In the genomic region with DNA sequence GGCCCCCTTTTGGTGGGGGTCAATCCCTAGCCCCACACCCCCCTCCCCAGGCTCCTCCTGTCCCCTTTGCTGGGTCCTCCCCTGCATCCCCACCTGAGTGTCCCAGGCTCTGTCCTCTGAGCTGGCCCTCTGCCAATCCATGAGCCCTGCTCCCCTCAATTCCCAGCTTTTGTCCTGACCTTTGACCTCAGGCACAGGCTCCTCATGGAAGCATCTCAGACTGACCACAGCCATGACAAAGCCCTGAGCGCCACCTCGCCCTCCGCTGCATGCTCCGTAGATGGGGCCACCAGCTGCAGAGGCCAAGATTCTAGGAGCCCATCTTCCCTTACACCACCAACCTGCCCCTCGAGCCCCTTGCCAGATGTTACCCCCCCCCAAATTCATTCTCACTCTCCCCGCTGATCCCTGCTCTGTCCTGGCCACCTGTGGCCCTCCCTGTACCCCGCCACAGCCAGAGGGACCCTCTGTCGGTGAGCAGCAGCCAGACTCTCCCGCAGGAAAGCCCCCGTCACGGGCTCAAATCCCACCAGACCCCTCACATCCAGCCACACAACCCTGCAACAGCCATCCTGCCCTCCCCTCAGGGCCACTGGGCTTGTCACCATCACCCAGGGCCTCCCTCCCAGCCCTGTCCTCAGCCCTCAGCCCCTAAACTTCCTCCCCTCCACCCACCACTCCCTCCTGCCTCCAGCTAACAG, we compare ENCODE assay signal across 13 cellular contexts.
"Had no signal": no experiment of that assay in that cellular context is flagged by ENCODE, and none has a peak within 500 bp of the region (broad histone marks: within the 10 kb centered on the region; RNA-seq: fewer than 3 reads in every experiment).

No MANE protein-coding gene starts in this region.

- H3K27ac Mint-ChIP-seq: activated CD4-positive, alpha-beta memory T cell treated with anti-CD3 and anti-CD28 coated beads for 36 hours; activated naive CD8-positive, alpha-beta T cell treated with anti-CD3 and anti-CD28 coated beads for 36 hours; activated T-cell treated with anti-CD3 and anti-CD28 coated beads, Interleukin-2, amount 50 U/mL, for 72 hours; nephron progenitor cell; T-cell had no signal

- H3K4me3 Mint-ChIP-seq: activated CD4-positive, alpha-beta memory T cell treated with anti-CD3 and anti-CD28 coated beads for 36 hours; activated naive CD8-positive, alpha-beta T cell treated with anti-CD3 and anti-CD28 coated beads for 36 hours; activated T-cell treated with anti-CD3 and anti-CD28 coated beads, Interleukin-2, amount 50 U/mL, for 72 hours; nephron progenitor cell; T-cell had no signal

- H3K27me3 ChIP-seq: body of pancreas, esophagus squamous epithelium, hepatocyte, transverse colon had no signal

- H3K9me3 ChIP-seq: body of pancreas, esophagus squamous epithelium, left ventricle myocardium inferior, transverse colon had no signal

- H3K27me3 Mint-ChIP-seq: activated CD4-positive, alpha-beta memory T cell treated with anti-CD3 and anti-CD28 coated beads for 36 hours; activated naive CD8-positive, alpha-beta T cell treated with anti-CD3 and anti-CD28 coated beads for 36 hours; T-cell had no signal

- H3K36me3 Mint-ChIP-seq: activated CD4-positive, alpha-beta memory T cell treated with anti-CD3 and anti-CD28 coated beads for 36 hours; activated naive CD8-positive, alpha-beta T cell treated with anti-CD3 and anti-CD28 coated beads for 36 hours had no signal

- H2AFZ ChIP-seq: hepatocyte had no signal

- H3K4me3 ChIP-seq: body of pancreas, coronary artery, esophagus squamous epithelium, hepatocyte, left ventricle myocardium inferior, transverse colon had no signal

- H3K4me1 ChIP-seq: esophagus squamous epithelium, transverse colon had no signal

- H3K4me2 ChIP-seq: hepatocyte had no signal

- H3K27ac ChIP-seq: coronary artery, esophagus squamous epithelium, hepatocyte, left ventricle myocardium inferior, transverse colon had no signal

- H3K36me3 ChIP-seq: esophagus squamous epithelium, left ventricle myocardium inferior, transverse colon had no signal

- DNase-seq: activated gamma-delta T cell; effector CD4-positive, alpha-beta T cell; esophagus squamous epithelium had no signal

- H3K4me1 Mint-ChIP-seq: activated naive CD8-positive, alpha-beta T cell treated with anti-CD3 and anti-CD28 coated beads for 36 hours had no signal
